8 cellular contexts compared by ENCODE assay signal in genomic region chr1:92299477-92300125, GRCh38. TPM values are rescaled to one million over a fixed set of nuclear protein-coding genes. Genes with fewer than 3 reads are reported as not detected.
DNase-seq lines count a peak whose midpoint lies in the region; ATAC-seq and TF ChIP-seq lines count a peak whose summit lies in the region.

No MANE protein-coding gene starts in this region.

- no peak for TF ChIP-seq RAD21 in liver (IDR thresholded peaks at IDR 0.05)

- TF ChIP-seq POLR2A in adrenal gland (IDR thresholded peaks at IDR 0.05), result no peak

- H3K4me1 Mint-ChIP-seq in type B pancreatic cell (ENCODE audit: unreplicated experiment), result peaks cover 15% of the 10 kb centered on the region

- H3K4me1 ChIP-seq in BLaER1 (peaks cover 30% of the 10 kb centered on the region), HUES48 (ENCODE audit: control insufficient read depth, insufficient read depth, low read length) (0 out of 2 replicates have a peak, but pooled peaks cover 4% of the 10 kb centered on the region), adrenal gland (replicated peaks in 1 of 2) (peaks cover 6 to 26% of the 10 kb centered on the region in 2 donors), liver (ENCODE audit: control insufficient read depth in 4 of 4, insufficient read depth in 4 of 4, low read length in 3 of 4) (peaks cover 3 to 9% (median 4%) of the 10 kb centered on the region in 4 donors)

- H3K27me3 Mint-ChIP-seq in type B pancreatic cell, result no peaks in the 10 kb centered on the region

- no peak for ATAC-seq in HG02571 (IDR thresholded peaks at IDR 0.05; ENCODE audit: unreplicated experiment)

- H3K9me3 ChIP-seq in BLaER1 (no peaks in the 10 kb centered on the region), HUES48 (ENCODE audit: control insufficient read depth, insufficient read depth, low read length) (no peaks in the 10 kb centered on the region), adrenal gland (replicated peaks in 1 of 3) (peaks cover 0 to 4% (median 0%) of the 10 kb centered on the region in 3 donors), liver (ENCODE audit: control insufficient read depth in 4 of 4, low read length in 3 of 4) (no peaks in the 10 kb centered on the region)

- peaks cover 23% of the 10 kb centered on the region for H3K36me3 Mint-ChIP-seq in type B pancreatic cell

- H3K27me3 ChIP-seq in BLaER1 (no peaks in the 10 kb centered on the region), HUES48 (ENCODE audit: control insufficient read depth, insufficient read depth, low read length) (no peaks in the 10 kb centered on the region), adrenal gland (no peaks in the 10 kb centered on the region), liver (ENCODE audit: control insufficient read depth in 4 of 4, insufficient read depth in 4 of 4, low read length in 3 of 4) (no peaks in the 10 kb centered on the region)

- H3K4me3 ChIP-seq in BLaER1 (peak overlapping the region; percentile 88), HUES48 (ENCODE audit: low read depth, low read length) (peak overlapping the region; percentile 98), adrenal gland (peak overlapping the region; percentile 18 to 81 (median 75)), liver (ENCODE audit: low read depth in 1 of 3, low read length in 3 of 3) (peak overlapping the region; percentile 63 to 85 (median 70))

- DNase-seq in adrenal gland (no peak), type B pancreatic cell (ENCODE audit: extremely low spot score, unreplicated experiment) (no peak), NCI-H1436 treated with DMSO at 0.1 percent for 48 hours (lab: John Stamatoyannopoulos, UW) (no peak)
- DNase-seq in activated CD4-positive, alpha-beta T cell treated with anti-CD3 and anti-CD28 coated beads for 48 hours, result no peak

- peaks cover 6% of the 10 kb centered on the region; the same call in 1 of the 2 replicates for H4K20me1 ChIP-seq in BLaER1

- peak overlapping the region; percentile 84 for H3K4me2 ChIP-seq in BLaER1

- H3K9ac ChIP-seq in BLaER1 (peak overlapping the region; percentile 92), HUES48 (ENCODE audit: low read depth, low read length) (peak overlapping the region; percentile 97), liver (ENCODE audit: low read depth in 1 of 2, low read length in 2 of 2) (peak overlapping the region; percentile 49 to 86)

- H3K27ac ChIP-seq in BLaER1 (peak overlapping the region; percentile 92), HUES48 (ENCODE audit: low read depth, low read length) (peak overlapping the region; percentile 65), adrenal gland (peak overlapping the region in 3 of 5 donors; percentile 81 to 96 (median 92)), liver (ENCODE audit: low read depth in 1 of 2, low read length in 2 of 2) (peak overlapping the region in 1 of 2 donors; percentile 94)

- peak overlapping the region; percentile 98 for H3K27ac Mint-ChIP-seq in type B pancreatic cell

- intact Hi-C loops in adrenal gland (cut with DNase I), result loop anchor here (10.0 kb wide), 2 partner anchors 305 to 785 kb away; no protein-coding TSS in a partner anchor

- no peaks in the 10 kb centered on the region for H3K9me3 Mint-ChIP-seq in type B pancreatic cell

- TF ChIP-seq CTCF in adrenal gland (IDR thresholded peaks at IDR 0.05), result no peak
- no peak for TF ChIP-seq CTCF in liver (IDR thresholded peaks at IDR 0.05; ENCODE audit: low read depth, low read length, missing input control)
- TF ChIP-seq CTCF in type B pancreatic cell (conservative IDR thresholded peaks at IDR 0.05), result no peak

- H3K4me3 Mint-ChIP-seq in type B pancreatic cell, result peak overlapping the region; percentile 97

- 32 to 39% (median 37%) methylated on average over 8 to 9 of the region's 9 CpGs for WGBS in adrenal gland, 4 donors
- WGBS in liver, result 39% methylated on average over 9 of the region's 9 CpGs

- H3K36me3 ChIP-seq in BLaER1 (peaks cover 27% of the 10 kb centered on the region), HUES48 (ENCODE audit: control insufficient read depth, insufficient read depth, low read length) (peaks cover 48% of the 10 kb centered on the region), adrenal gland (replicated peaks in 1 of 2) (peaks cover 0 to 8% of the 10 kb centered on the region in 2 donors), liver (ENCODE audit: control insufficient read depth in 4 of 4, insufficient read depth in 3 of 4, low read depth in 1 of 4, low read length in 3 of 4) (peaks cover 0 to 2% (median 2%) of the 10 kb centered on the region in 4 donors)

TF ChIP-seq in liver, 16 proteins besides CTCF, POLR2A, EP300 and RAD21:
- TF ChIP-seq GABPA (IDR thresholded peaks at IDR 0.05 in 1 of 2, conservative IDR thresholded peaks at IDR 0.05 in 1 of 2) (no peak), TAF1 (conservative IDR thresholded peaks at IDR 0.05) (no peak)
- TF ChIP-seq, protein P1, sequence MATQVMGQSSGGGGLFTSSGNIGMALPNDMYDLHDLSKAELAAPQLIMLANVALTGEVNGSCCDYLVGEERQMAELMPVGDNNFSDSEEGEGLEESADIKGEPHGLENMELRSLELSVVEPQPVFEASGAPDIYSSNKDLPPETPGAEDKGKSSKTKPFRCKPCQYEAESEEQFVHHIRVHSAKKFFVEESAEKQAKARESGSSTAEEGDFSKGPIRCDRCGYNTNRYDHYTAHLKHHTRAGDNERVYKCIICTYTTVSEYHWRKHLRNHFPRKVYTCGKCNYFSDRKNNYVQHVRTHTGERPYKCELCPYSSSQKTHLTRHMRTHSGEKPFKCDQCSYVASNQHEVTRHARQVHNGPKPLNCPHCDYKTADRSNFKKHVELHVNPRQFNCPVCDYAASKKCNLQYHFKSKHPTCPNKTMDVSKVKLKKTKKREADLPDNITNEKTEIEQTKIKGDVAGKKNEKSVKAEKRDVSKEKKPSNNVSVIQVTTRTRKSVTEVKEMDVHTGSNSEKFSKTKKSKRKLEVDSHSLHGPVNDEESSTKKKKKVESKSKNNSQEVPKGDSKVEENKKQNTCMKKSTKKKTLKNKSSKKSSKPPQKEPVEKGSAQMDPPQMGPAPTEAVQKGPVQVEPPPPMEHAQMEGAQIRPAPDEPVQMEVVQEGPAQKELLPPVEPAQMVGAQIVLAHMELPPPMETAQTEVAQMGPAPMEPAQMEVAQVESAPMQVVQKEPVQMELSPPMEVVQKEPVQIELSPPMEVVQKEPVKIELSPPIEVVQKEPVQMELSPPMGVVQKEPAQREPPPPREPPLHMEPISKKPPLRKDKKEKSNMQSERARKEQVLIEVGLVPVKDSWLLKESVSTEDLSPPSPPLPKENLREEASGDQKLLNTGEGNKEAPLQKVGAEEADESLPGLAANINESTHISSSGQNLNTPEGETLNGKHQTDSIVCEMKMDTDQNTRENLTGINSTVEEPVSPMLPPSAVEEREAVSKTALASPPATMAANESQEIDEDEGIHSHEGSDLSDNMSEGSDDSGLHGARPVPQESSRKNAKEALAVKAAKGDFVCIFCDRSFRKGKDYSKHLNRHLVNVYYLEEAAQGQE (IDR thresholded peaks at IDR 0.05), result no peak
TF ChIP-seq in liver: peak in this region for 0.

RNA-seq across cellular contexts. Expression of gene RPAP2, which starts 0.7 kb away (rescaled TPM):
- total RNA-seq in adrenal gland, result 10 to 100 TPM in 6 of 8 donors, 1 to 10 TPM in 2; 2.3 to 29.0 (median 16.3) TPM
- polyA plus RNA-seq in adrenal gland, result 10 to 100 TPM in 2 of 3 donors, 1 to 10 TPM in 1; 8.3 to 24.6 (median 12.0) TPM
- total RNA-seq in liver, result 1 to 10 TPM; 2.7 to 4.9 TPM
- 1 to 10 TPM; 4.0 to 8.6 TPM for polyA plus RNA-seq in liver
- total RNA-seq in type B pancreatic cell (ENCODE audit: low replicate concordance), result 31.9 and 42.3 TPM in 2 replicates

RNA-seq across cellular contexts. Expression of gene GLMN, which starts 0.8 kb away (rescaled TPM):
- total RNA-seq in adrenal gland (1 to 10 TPM; 1.1 to 7.1 (median 5.9) TPM), liver (1 to 10 TPM; 3.2 to 3.3 TPM), type B pancreatic cell (ENCODE audit: low replicate concordance) (11.1 and 19.9 TPM in 2 replicates)
- polyA plus RNA-seq in adrenal gland (10 to 100 TPM in 2 of 3 donors, 1 to 10 TPM in 1; 7.6 to 73.1 (median 24.8) TPM), liver (1 to 10 TPM; 1.1 to 3.7 TPM)
